In the genomic region with DNA sequence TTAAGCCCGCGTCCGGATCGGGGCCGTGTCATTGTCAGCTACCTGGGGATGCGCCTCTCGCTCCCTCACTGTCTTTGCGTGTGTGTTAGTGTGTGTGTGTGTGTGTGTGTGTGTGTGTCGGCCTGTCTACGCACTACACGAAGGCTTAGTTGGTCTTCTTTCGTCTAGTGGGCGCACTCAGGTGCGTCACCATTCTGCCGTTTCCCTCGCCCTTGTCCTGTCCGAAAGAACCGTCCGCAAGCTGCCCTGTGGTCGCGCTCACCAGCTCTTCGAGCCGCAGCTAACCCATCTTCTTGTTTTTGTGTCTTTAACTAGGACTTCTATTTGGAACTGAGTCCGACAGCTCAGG, we compare ENCODE assay signal across 8 cellular contexts. TPM values are rescaled to one million over a fixed set of nuclear protein-coding genes. Genes with fewer than 3 reads are reported as not detected.
A peak's percentile ranks its signal among the peaks of the same experiment; 100 is the strongest.
DNase-seq lines count a peak whose midpoint lies in the region; ATAC-seq and TF ChIP-seq lines count a peak whose summit lies in the region.

No MANE protein-coding gene starts in this region.

- no peak for TF ChIP-seq CTCF in epithelial cell of proximal tubule (conservative IDR thresholded peaks at IDR 0.05; ENCODE audit: low read depth, low read length)

- H3K27me3 Mint-ChIP-seq in CD4-positive, CD25-positive, alpha-beta regulatory T cell = peaks cover 86% of the 10 kb centered on the region

- no peaks in the 10 kb centered on the region for H3K79me1 ChIP-seq in neuronal stem cell (ENCODE audit: low read depth, low read length)

- peaks cover 4% of the 10 kb centered on the region for H3K4me1 ChIP-seq in CD4-positive, CD25-positive, alpha-beta regulatory T cell (ENCODE audit: control insufficient read depth, insufficient read depth, low read length, poor library complexity, severe bottlenecking)
- H3K4me1 ChIP-seq in neuronal stem cell (ENCODE audit: control insufficient read depth in 2 of 2, insufficient read depth in 1 of 2, low read depth in 1 of 2, low read length in 2 of 2) = peaks cover 0 to 14% of the 10 kb centered on the region in 2 donors

- peaks cover 0 to 5% (median 0%) of the 10 kb centered on the region in 7 donors for H3K9me3 Mint-ChIP-seq in CD4-positive, CD25-positive, alpha-beta regulatory T cell

- H2BK15ac ChIP-seq in neuronal stem cell (ENCODE audit: low read length) = no peak overlapping the region

- no peak overlapping the region for H4K91ac ChIP-seq in neuronal stem cell (ENCODE audit: low read depth, low read length, poor library complexity)

- H4K8ac ChIP-seq in neuronal stem cell (ENCODE audit: low read depth, low read length) = no peak overlapping the region

- peak overlapping the region; percentile 6 for H3K23ac ChIP-seq in neuronal stem cell (ENCODE audit: low read depth, low read length, poor library complexity)

- H3K9ac ChIP-seq in neuronal stem cell (ENCODE audit: low read depth, low read length, poor library complexity) = peak overlapping the region; percentile 74

- H3K27ac Mint-ChIP-seq in CD4-positive, CD25-positive, alpha-beta regulatory T cell = no peak overlapping the region

- peaks cover 0 to 17% (median 10%) of the 10 kb centered on the region in 4 donors for H3K4me1 Mint-ChIP-seq in CD4-positive, CD25-positive, alpha-beta regulatory T cell

- no peak overlapping the region for H2AK5ac ChIP-seq in neuronal stem cell (ENCODE audit: low read depth, low read length)

- no peak overlapping the region for H3K4ac ChIP-seq in neuronal stem cell (ENCODE audit: low read length)

- H2BK5ac ChIP-seq in neuronal stem cell (ENCODE audit: low read length) = no peak overlapping the region

- WGBS in neuronal stem cell (ENCODE audit: extremely low coverage in 2 of 2, insufficient read length in 2 of 2, insufficient replicate concordance in 1 of 2), 2 donors = no CpG with 5 or more reads among the region's 24 CpGs

- H3K27ac ChIP-seq in CD4-positive, CD25-positive, alpha-beta regulatory T cell (ENCODE audit: insufficient read depth, low read length, poor library complexity, severe bottlenecking) = no peak overlapping the region
- no peak overlapping the region for H3K27ac ChIP-seq in neuronal stem cell (replicated peaks; ENCODE audit: low read length)

- H3K18ac ChIP-seq in neuronal stem cell (ENCODE audit: low read length) = peak overlapping the region; percentile 53

- H2BK12ac ChIP-seq in neuronal stem cell (ENCODE audit: low read length) = no peak overlapping the region

- peak overlapping the region; percentile 88 for H3K4me2 ChIP-seq in neuronal stem cell (ENCODE audit: insufficient read depth, low read length, poor library complexity, severe bottlenecking)

- H3K36me3 ChIP-seq in CD4-positive, CD25-positive, alpha-beta regulatory T cell (ENCODE audit: control insufficient read depth, insufficient read depth, low read length) = no peaks in the 10 kb centered on the region
- no peaks in the 10 kb centered on the region for H3K36me3 ChIP-seq in neuronal stem cell (replicated peaks in 1 of 2; ENCODE audit: control insufficient read depth in 2 of 2, insufficient read depth in 2 of 2, low read length in 2 of 2)

- H2AFZ ChIP-seq in neuronal stem cell (ENCODE audit: low read length) = peak overlapping the region; percentile 100

- no peak overlapping the region for H2BK120ac ChIP-seq in neuronal stem cell (ENCODE audit: low read depth, low read length)

- no peak for ATAC-seq in CD4-positive, CD25-positive, alpha-beta regulatory T cell (ENCODE audit: low read depth in 2 of 2)
- no peak for ATAC-seq in GM18873 (IDR thresholded peaks at IDR 0.05; ENCODE audit: low FRiP score, unreplicated experiment)

- peaks cover 41% of the 10 kb centered on the region for H3K27me3 ChIP-seq in CD4-positive, CD25-positive, alpha-beta regulatory T cell (ENCODE audit: control insufficient read depth, insufficient read depth, low read length)
- peaks cover 0 to 54% (median 11%) of the 10 kb centered on the region in 3 experiments for H3K27me3 ChIP-seq in neuronal stem cell (ENCODE audit: control insufficient read depth in 3 of 3, insufficient read depth in 3 of 3, low read depth in 1 of 3, low read length in 3 of 3)

- no peaks in the 10 kb centered on the region for H3K9me3 ChIP-seq in CD4-positive, CD25-positive, alpha-beta regulatory T cell (ENCODE audit: control insufficient read depth in 2 of 2, low read length in 2 of 2)
- peaks cover 5 to 11% of the 10 kb centered on the region in 2 donors for H3K9me3 ChIP-seq in neuronal stem cell (replicated peaks in 1 of 2; ENCODE audit: control insufficient read depth in 2 of 2, insufficient read depth in 1 of 2, low read depth in 1 of 2, low read length in 2 of 2)

- DNase-seq in CD4-positive, CD25-positive, alpha-beta regulatory T cell = no peak
- DNase-seq in NCI-H146 (lab: John Stamatoyannopoulos, UW) (peak; percentile 56), epithelial cell of proximal tubule (ENCODE audit: low read depth) (no peak), neuronal stem cell (ENCODE audit: low spot score) (peak; percentile 39), NCI-H2081 (lab: John Stamatoyannopoulos, UW) (no peak), AG08396 (ENCODE audit: low spot score) (no peak)
- DNase-seq in stimulated activated CD8-positive, alpha-beta memory T cell treated with anti-CD3 and anti-CD28 coated beads, Interleukin-4, amount 100 ng/mL, for 48 hours = no peak

- H3K14ac ChIP-seq in neuronal stem cell (ENCODE audit: low read length) = no peak overlapping the region

- H3K4me3 Mint-ChIP-seq in CD4-positive, CD25-positive, alpha-beta regulatory T cell = peak overlapping the region in 3 of 4 donors; percentile 69 to 89 (median 80)

- H3K36me3 Mint-ChIP-seq in CD4-positive, CD25-positive, alpha-beta regulatory T cell = no peaks in the 10 kb centered on the region

- no peak overlapping the region for H3K4me3 ChIP-seq in CD4-positive, CD25-positive, alpha-beta regulatory T cell (ENCODE audit: low read depth, low read length)
- H3K4me3 ChIP-seq in epithelial cell of proximal tubule (ENCODE audit: low read depth, low read length) = peak overlapping the region; percentile 69
- peak overlapping the region; percentile 69 to 87 for H3K4me3 ChIP-seq in neuronal stem cell (ENCODE audit: low read length in 2 of 2)

RNA-seq across cellular contexts. Expression of a gene that starts 0.7 kb away (rescaled TPM):
- not detected for total RNA-seq in CD4-positive, CD25-positive, alpha-beta regulatory T cell
- polyA plus RNA-seq in CD4-positive, CD25-positive, alpha-beta regulatory T cell = not detected
- 0.29 and 0.63 TPM in 2 replicates for total RNA-seq in epithelial cell of proximal tubule
- 3.6 TPM for polyA plus RNA-seq in neuronal stem cell (2013, experiment 1 of 2)
- polyA plus RNA-seq in neuronal stem cell (2013, experiment 2 of 2) = 3.6 TPM

RNA-seq across cellular contexts. Expression of a gene that starts 37.2 kb away (rescaled TPM):
- total RNA-seq in CD4-positive, CD25-positive, alpha-beta regulatory T cell = 175 TPM
- 100 to 1,000 TPM in 3 of 4 donors, 10 to 100 TPM in 1; 94.2 to 119 (median 115) TPM for polyA plus RNA-seq in CD4-positive, CD25-positive, alpha-beta regulatory T cell
- 65.5 and 77.7 TPM in 2 replicates for total RNA-seq in epithelial cell of proximal tubule
- 89.9 TPM for polyA plus RNA-seq in neuronal stem cell (2013, experiment 1 of 2)
- polyA plus RNA-seq in neuronal stem cell (2013, experiment 2 of 2) = 98.6 TPM

Comparison
In these comparisons a context has a peak if more than half of its experiments do, and no peak if none do; other contexts are left out.
1. DNase-seq: peak in NCI-H146 (single experiment) and neuronal stem cell (single experiment); none in CD4-positive, CD25-positive, alpha-beta regulatory T cell (0 of 3), epithelial cell of proximal tubule (single experiment), NCI-H2081 (0 of 2), stimulated activated CD8-positive, alpha-beta memory T cell treated with anti-CD3 and anti-CD28 coated beads, Interleukin-4, amount 100 ng/mL, for 48 hours (single experiment) and AG08396 (single experiment).